Comparison of ENCODE assay signal across 19 cellular contexts in the genomic region with DNA sequence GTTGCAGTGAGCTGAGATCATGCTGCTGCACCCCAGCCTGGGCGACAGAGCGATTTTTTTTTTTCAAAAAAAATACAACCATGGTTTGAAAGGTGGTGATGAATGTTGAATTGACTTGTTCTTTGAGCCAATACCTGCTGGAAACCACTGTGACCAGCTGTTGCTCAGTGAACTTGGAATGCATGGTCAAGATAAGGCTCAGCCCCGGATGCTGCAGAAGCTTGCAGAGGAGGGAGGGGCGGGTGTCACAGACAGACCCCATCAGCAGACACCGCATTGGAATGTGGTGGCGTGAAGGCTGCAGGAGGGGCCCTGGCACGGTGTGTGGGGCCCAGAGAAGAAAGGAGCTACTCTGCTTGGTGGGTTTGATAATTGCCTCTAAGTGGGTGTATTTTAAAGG.
DNase-seq lines count a peak whose midpoint lies in the region; ATAC-seq and TF ChIP-seq lines count a peak whose summit lies in the region.
"Had no signal": no experiment of that assay in that cellular context is flagged by ENCODE, and none has a peak within 500 bp of the region (broad histone marks: within the 10 kb centered on the region; RNA-seq: fewer than 3 reads in every experiment).

No MANE protein-coding gene starts in this region.

- TF ChIP-seq CTCF in mesothelial cell of epicardium (IDR thresholded peaks at IDR 0.05; ENCODE audit: unreplicated experiment): no peak

- no peak overlapping the region for H3K4me3 Mint-ChIP-seq in mesothelial cell of epicardium
- H3K4me3 Mint-ChIP-seq: activated B cell treated with CpG ODN at 0.5 μM for 24 hours; activated naive CD4-positive, alpha-beta T cell treated with anti-CD3 and anti-CD28 coated beads, Interleukin-2, amount 10 ng/mL, durations not matched to agents 7 days and 5 days; CD4-positive, alpha-beta T cell; dendritic cell treated with granulocyte-macrophage colony-stimulating factor and Interleukin-4, amounts not matched to agents 40 ng/mL and 50 ng/mL, for 4 days; T-cell had no signal

- no peaks in the 10 kb centered on the region for H3K27me3 Mint-ChIP-seq in mesothelial cell of epicardium (ENCODE audit: low read depth)
- H3K27me3 Mint-ChIP-seq: activated B cell treated with CpG ODN at 0.5 μM for 24 hours; dendritic cell treated with granulocyte-macrophage colony-stimulating factor and Interleukin-4, amounts not matched to agents 40 ng/mL and 50 ng/mL, for 4 days had no signal

- no peak for ATAC-seq in GM18861 (IDR thresholded peaks at IDR 0.05; ENCODE audit: unreplicated experiment)
- ATAC-seq: body of pancreas, gastrocnemius medialis, T-cell had no signal

- peaks cover 4% of the 10 kb centered on the region for H3K36me3 Mint-ChIP-seq in mesothelial cell of epicardium
- H3K36me3 Mint-ChIP-seq: activated naive CD4-positive, alpha-beta T cell treated with anti-CD3 and anti-CD28 coated beads, Interleukin-2, amount 10 ng/mL, durations not matched to agents 7 days and 5 days; T-cell had no signal

- peak overlapping the region; percentile 92 for H3K27ac Mint-ChIP-seq in mesothelial cell of epicardium
- H3K27ac Mint-ChIP-seq: activated B cell treated with CpG ODN at 0.5 μM for 24 hours; activated naive CD4-positive, alpha-beta T cell treated with anti-CD3 and anti-CD28 coated beads, Interleukin-2, amount 10 ng/mL, durations not matched to agents 7 days and 5 days; CD4-positive, alpha-beta T cell; T-cell had no signal

- H3K4me1 Mint-ChIP-seq in mesothelial cell of epicardium: peaks cover 66% of the 10 kb centered on the region

- TF ChIP-seq POLR2A in erythroblast (IDR thresholded peaks at IDR 0.05; ENCODE audit: low read length): no peak

- no peaks in the 10 kb centered on the region for H3K9me3 Mint-ChIP-seq in mesothelial cell of epicardium
- H3K9me3 Mint-ChIP-seq: activated B cell treated with CpG ODN at 0.5 μM for 24 hours; activated naive CD4-positive, alpha-beta T cell treated with anti-CD3 and anti-CD28 coated beads, Interleukin-2, amount 10 ng/mL, durations not matched to agents 7 days and 5 days; CD4-positive, alpha-beta T cell; dendritic cell treated with granulocyte-macrophage colony-stimulating factor and Interleukin-4, amounts not matched to agents 40 ng/mL and 50 ng/mL, for 4 days; T-cell had no signal

- peak; percentile 26 for DNase-seq in EH (ENCODE audit: low read depth)
- DNase-seq in UCSD-AML1 (lab: John Stamatoyannopoulos, UW; ENCODE audit: unreplicated experiment): peak; percentile 45
- DNase-seq in erythroblast (lab: John Stamatoyannopoulos, UW): peak; percentile 7 to 46
- peak; percentile 39 to 58 for DNase-seq in mesothelial cell of epicardium (ENCODE audit: low spot score in 2 of 2, unreplicated experiment in 2 of 2)
- no peak for DNase-seq in activated CD8-positive, alpha-beta memory T cell treated with anti-CD3 and anti-CD28 coated beads, Interleukin-2, amount 50 U/mL, for 48 hours
- no peak for DNase-seq in NCI-H2029 treated with DMSO at 0.1 percent for 48 hours (lab: John Stamatoyannopoulos, UW)
- DNase-seq in NCI-H2171 (lab: John Stamatoyannopoulos, UW): no peak
- DNase-seq: activated B cell treated with CpG ODN at 0.5 μM for 24 hours; activated naive CD4-positive, alpha-beta T cell treated with anti-CD3 and anti-CD28 coated beads, Interleukin-2, amount 10 ng/mL, durations not matched to agents 7 days and 5 days; activated T-cell treated with anti-CD3 and anti-CD28 coated beads, Interleukin-2, amount 50 U/mL, for 48 hours; body of pancreas; CD4-positive, alpha-beta T cell; gastrocnemius medialis; NCI-H2107; SHP77 treated with DMSO at 0.1 percent for 48 hours; stimulated activated CD4-positive, alpha-beta T cell treated with anti-CD3 and anti-CD28 coated beads, Interleukin-15, amount 100 ng/mL, for 24 hours; T-cell had no signal

Comparison
In these comparisons a context has a peak if more than half of its experiments do, and no peak if none do; other contexts are left out.
1. DNase-seq: peak in EH (single experiment), UCSD-AML1 (single experiment), erythroblast (2 of 2) and mesothelial cell of epicardium (2 of 2); none in activated CD8-positive, alpha-beta memory T cell treated with anti-CD3 and anti-CD28 coated beads, Interleukin-2, amount 50 U/mL, for 48 hours (single experiment), NCI-H2029 treated with DMSO at 0.1 percent for 48 hours (single experiment) and NCI-H2171 (single experiment).